Comparison of ENCODE assay signal across 8 cellular contexts in genomic region chr4:48578132-48578964, GRCh38.
DNase-seq lines count a peak whose midpoint lies in the region; ATAC-seq and TF ChIP-seq lines count a peak whose summit lies in the region.

No MANE protein-coding gene starts in this region.

- ATAC-seq in GM21526 (IDR thresholded peaks at IDR 0.05; ENCODE audit: low FRiP score, unreplicated experiment), result peak; percentile 68

- no peak for TF ChIP-seq EP300 in Ishikawa (IDR thresholded peaks at IDR 0.05; ENCODE audit: borderline replicate concordance)

- DNase-seq in EL (peak; percentile 65), OCI-M2 (lab: John Stamatoyannopoulos, UW; ENCODE audit: unreplicated experiment) (peak; percentile 4), head of caudate nucleus (peak in 37 of 42 donors; percentile 33 to 91 (median 71)), pons (ENCODE audit: low spot score) (peak; percentile 90), posterior vena cava (ENCODE audit: low spot score) (no peak)
- peak; percentile 40 for DNase-seq in activated naive CD4-positive, alpha-beta T cell treated with anti-CD3 and anti-CD28 coated beads, Interleukin-2, amount 50 U/mL, for 16 hours

- peak; percentile 92 for TF ChIP-seq RAD21 in Ishikawa (IDR thresholded peaks at IDR 0.05; ENCODE audit: low read depth)

- intact Hi-C loops in head of caudate nucleus (cut with DNase I) (loop anchor here (2.0 to 5.0 kb wide), 2 partner anchors 200 to 384 kb away; no protein-coding TSS in a partner anchor), posterior vena cava (cut with DNase I) (loop anchor here (5.0 kb wide), 2 partner anchors 384 to 389 kb away; no protein-coding TSS in a partner anchor)

TF ChIP-seq in Ishikawa, 13 proteins besides CTCF, POLR2A, EP300 and RAD21:
- TF ChIP-seq CEBPB (IDR thresholded peaks at IDR 0.05), result no peak
- TF ChIP-seq, protein P1, sequence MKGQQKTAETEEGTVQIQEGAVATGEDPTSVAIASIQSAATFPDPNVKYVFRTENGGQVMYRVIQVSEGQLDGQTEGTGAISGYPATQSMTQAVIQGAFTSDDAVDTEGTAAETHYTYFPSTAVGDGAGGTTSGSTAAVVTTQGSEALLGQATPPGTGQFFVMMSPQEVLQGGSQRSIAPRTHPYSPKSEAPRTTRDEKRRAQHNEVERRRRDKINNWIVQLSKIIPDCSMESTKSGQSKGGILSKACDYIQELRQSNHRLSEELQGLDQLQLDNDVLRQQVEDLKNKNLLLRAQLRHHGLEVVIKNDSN (IDR thresholded peaks at IDR 0.05), result no peak
- TF ChIP-seq NFIC (IDR thresholded peaks at IDR 0.05), result no peak
- no peak for TF ChIP-seq YY1 (IDR thresholded peaks at IDR 0.05; ENCODE audit: low read depth)
- no peak for TF ChIP-seq TCF12 (IDR thresholded peaks at IDR 0.05; ENCODE audit: low read depth)
- TF ChIP-seq CREB1 (IDR thresholded peaks at IDR 0.05; ENCODE audit: low read depth), result no peak
- TF ChIP-seq, protein P2, sequence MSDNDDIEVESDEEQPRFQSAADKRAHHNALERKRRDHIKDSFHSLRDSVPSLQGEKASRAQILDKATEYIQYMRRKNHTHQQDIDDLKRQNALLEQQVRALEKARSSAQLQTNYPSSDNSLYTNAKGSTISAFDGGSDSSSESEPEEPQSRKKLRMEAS (IDR thresholded peaks at IDR 0.05), result no peak
- TF ChIP-seq, protein P3, sequence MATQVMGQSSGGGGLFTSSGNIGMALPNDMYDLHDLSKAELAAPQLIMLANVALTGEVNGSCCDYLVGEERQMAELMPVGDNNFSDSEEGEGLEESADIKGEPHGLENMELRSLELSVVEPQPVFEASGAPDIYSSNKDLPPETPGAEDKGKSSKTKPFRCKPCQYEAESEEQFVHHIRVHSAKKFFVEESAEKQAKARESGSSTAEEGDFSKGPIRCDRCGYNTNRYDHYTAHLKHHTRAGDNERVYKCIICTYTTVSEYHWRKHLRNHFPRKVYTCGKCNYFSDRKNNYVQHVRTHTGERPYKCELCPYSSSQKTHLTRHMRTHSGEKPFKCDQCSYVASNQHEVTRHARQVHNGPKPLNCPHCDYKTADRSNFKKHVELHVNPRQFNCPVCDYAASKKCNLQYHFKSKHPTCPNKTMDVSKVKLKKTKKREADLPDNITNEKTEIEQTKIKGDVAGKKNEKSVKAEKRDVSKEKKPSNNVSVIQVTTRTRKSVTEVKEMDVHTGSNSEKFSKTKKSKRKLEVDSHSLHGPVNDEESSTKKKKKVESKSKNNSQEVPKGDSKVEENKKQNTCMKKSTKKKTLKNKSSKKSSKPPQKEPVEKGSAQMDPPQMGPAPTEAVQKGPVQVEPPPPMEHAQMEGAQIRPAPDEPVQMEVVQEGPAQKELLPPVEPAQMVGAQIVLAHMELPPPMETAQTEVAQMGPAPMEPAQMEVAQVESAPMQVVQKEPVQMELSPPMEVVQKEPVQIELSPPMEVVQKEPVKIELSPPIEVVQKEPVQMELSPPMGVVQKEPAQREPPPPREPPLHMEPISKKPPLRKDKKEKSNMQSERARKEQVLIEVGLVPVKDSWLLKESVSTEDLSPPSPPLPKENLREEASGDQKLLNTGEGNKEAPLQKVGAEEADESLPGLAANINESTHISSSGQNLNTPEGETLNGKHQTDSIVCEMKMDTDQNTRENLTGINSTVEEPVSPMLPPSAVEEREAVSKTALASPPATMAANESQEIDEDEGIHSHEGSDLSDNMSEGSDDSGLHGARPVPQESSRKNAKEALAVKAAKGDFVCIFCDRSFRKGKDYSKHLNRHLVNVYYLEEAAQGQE (IDR thresholded peaks at IDR 0.05; ENCODE audit: low read depth), result no peak
- no peak for TF ChIP-seq ZBTB7A (IDR thresholded peaks at IDR 0.05; ENCODE audit: low read depth)
- no peak for TF ChIP-seq EGR1 (IDR thresholded peaks at IDR 0.05)
- TF ChIP-seq FOXM1 (IDR thresholded peaks at IDR 0.05; ENCODE audit: borderline replicate concordance, low read depth), result no peak
